12 cellular contexts compared by ENCODE assay signal in the genomic region with DNA sequence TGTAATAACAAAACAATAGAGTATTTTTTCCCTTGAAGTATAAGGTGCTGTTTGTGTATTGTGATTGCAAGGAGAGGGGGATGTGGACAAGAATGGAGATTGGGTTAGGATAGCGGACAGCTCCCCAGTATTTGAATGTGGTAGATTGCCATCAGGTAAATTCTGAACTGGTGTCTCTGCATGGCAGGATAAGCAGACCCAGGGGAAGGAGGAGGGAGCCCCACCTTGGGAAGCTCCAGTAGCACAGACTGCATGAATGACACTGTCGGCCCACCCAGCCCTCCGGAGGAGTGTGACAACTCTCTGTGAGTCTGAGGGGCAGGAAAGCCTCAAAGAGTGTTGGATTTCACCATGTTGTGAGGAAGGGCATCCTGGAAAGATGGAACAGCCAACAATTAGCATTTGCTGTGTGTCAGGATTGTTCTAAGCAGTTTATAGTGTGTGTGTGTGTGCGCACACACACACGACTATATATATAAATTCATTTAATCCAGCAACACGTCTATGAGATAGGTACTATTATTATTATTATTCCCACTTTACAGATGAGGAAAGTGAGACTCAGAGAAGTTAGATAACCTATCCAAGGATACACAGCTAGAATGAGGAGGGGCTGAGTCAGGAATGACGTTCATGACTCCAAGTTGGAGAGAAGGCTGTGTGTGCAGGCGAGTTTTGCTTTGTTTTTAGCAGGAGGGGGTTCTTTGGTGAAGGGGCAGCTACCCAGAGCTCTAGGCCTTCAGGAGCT.
DNase-seq lines count a peak whose midpoint lies in the region; ATAC-seq and TF ChIP-seq lines count a peak whose summit lies in the region.
"Had no signal": no experiment of that assay in that cellular context is flagged by ENCODE, and none has a peak within 500 bp of the region (broad histone marks: within the 10 kb centered on the region; RNA-seq: fewer than 3 reads in every experiment).

No MANE protein-coding gene starts in this region.

- H4K20me1 ChIP-seq in GM23338 (replicated peaks; ENCODE audit: insufficient read depth) (no peaks in the 10 kb centered on the region), smooth muscle cell (ENCODE audit: low read depth) (no peaks in the 10 kb centered on the region)

- CTCF ChIA-PET in activated CD4-positive, alpha-beta memory T cell treated with anti-CD3 and anti-CD28 coated beads for 36 hours (lab: Charles Lee) = interaction anchor here (2.6 kb wide), 1 partner anchor 10 kb away, joined by 13 read pairs; no protein-coding TSS in a partner anchor

- H3K27ac ChIP-seq in GM23338 (ENCODE audit: low read depth) (no peak overlapping the region), smooth muscle cell (ENCODE audit: low read depth) (peak overlapping the region; percentile 98)

- no peaks in the 10 kb centered on the region for H3K36me3 Mint-ChIP-seq in GM23338 (ENCODE audit: low read depth)
- no peaks in the 10 kb centered on the region for H3K36me3 Mint-ChIP-seq in activated CD4-positive, alpha-beta memory T cell treated with anti-CD3 and anti-CD28 coated beads for 36 hours
- H3K36me3 Mint-ChIP-seq: CD4-positive, CD25-positive, alpha-beta regulatory T cell had no signal

- H3K36me3 ChIP-seq in GM23338 (ENCODE audit: insufficient read depth) (no peaks in the 10 kb centered on the region), smooth muscle cell (ENCODE audit: low read depth) (no peaks in the 10 kb centered on the region)

- peaks cover 5% of the 10 kb centered on the region for H3K27me3 Mint-ChIP-seq in GM23338 (ENCODE audit: insufficient read depth, low read depth, poor library complexity)
- H3K27me3 Mint-ChIP-seq in activated CD4-positive, alpha-beta memory T cell treated with anti-CD3 and anti-CD28 coated beads for 36 hours = no peaks in the 10 kb centered on the region

- 0 out of 2 replicates have a peak overlapping the region, but pooled peaks have one; percentile 32 for H2AFZ ChIP-seq in GM23338
- H2AFZ ChIP-seq in smooth muscle cell (ENCODE audit: low read depth) = no peak overlapping the region

- H3K4me2 ChIP-seq in GM23338 (no peak overlapping the region), smooth muscle cell (peak overlapping the region; percentile 5)

- no peak overlapping the region; the same call in 1 of the 2 replicates for H3K27ac Mint-ChIP-seq in GM23338
- H3K27ac Mint-ChIP-seq in activated CD4-positive, alpha-beta memory T cell treated with anti-CD3 and anti-CD28 coated beads for 36 hours = no peak overlapping the region
- H3K27ac Mint-ChIP-seq: B cell; CD4-positive, CD25-positive, alpha-beta regulatory T cell had no signal

- H3F3A ChIP-seq in GM23338 (replicated peaks; ENCODE audit: low read depth) = no peaks in the 10 kb centered on the region
- H3F3A ChIP-seq in smooth muscle cell (ENCODE audit: low read depth) = peaks cover 36% of the 10 kb centered on the region

- H3K9ac ChIP-seq in smooth muscle cell (ENCODE audit: low read depth) = no peak overlapping the region

- no peaks in the 10 kb centered on the region for H3K9me3 ChIP-seq in smooth muscle cell (replicated peaks; ENCODE audit: low read depth)

- no peaks in the 10 kb centered on the region for H3K9me3 Mint-ChIP-seq in GM23338
- no peaks in the 10 kb centered on the region for H3K9me3 Mint-ChIP-seq in activated CD4-positive, alpha-beta memory T cell treated with anti-CD3 and anti-CD28 coated beads for 36 hours
- H3K9me3 Mint-ChIP-seq: CD4-positive, CD25-positive, alpha-beta regulatory T cell had no signal

- DNase-seq in GM23338 (ENCODE audit: low spot score) (no peak), OCI-M1 (lab: John Stamatoyannopoulos, UW) (peak; percentile 62), left kidney (ENCODE audit: low read depth, low spot score) (peak; percentile 52), smooth muscle cell (lab: John Stamatoyannopoulos, UW; ENCODE audit: unreplicated experiment) (no peak), AG20443 (ENCODE audit: low spot score) (no peak)
- DNase-seq in activated CD4-positive, alpha-beta memory T cell treated with anti-CD3 and anti-CD28 coated beads for 36 hours = no peak
- DNase-seq in stimulated activated CD8-positive, alpha-beta memory T cell treated with anti-CD3 and anti-CD28 coated beads, Interleukin-4, amount 100 ng/mL, for 48 hours = no peak
- DNase-seq: CD4-positive, CD25-positive, alpha-beta regulatory T cell; MV-4-11; NCI-H1436; NCI-H2029 treated with DMSO at 0.1 percent for 48 hours had no signal

- H3K4me3 ChIP-seq in GM23338 (no peak overlapping the region), smooth muscle cell (no peak overlapping the region)

- POLR2A ChIA-PET in activated CD4-positive, alpha-beta memory T cell treated with anti-CD3 and anti-CD28 coated beads for 36 hours (lab: Charles Lee) = no interaction called here

- H3K4me1 Mint-ChIP-seq in GM23338 = peaks cover 61% of the 10 kb centered on the region
- no peaks in the 10 kb centered on the region for H3K4me1 Mint-ChIP-seq in activated CD4-positive, alpha-beta memory T cell treated with anti-CD3 and anti-CD28 coated beads for 36 hours (ENCODE audit: low read depth)
- H3K4me1 Mint-ChIP-seq: B cell; CD4-positive, CD25-positive, alpha-beta regulatory T cell had no signal

- ATAC-seq in GM23338 = no peak

- TF ChIP-seq CTCF in GM23338 (conservative IDR thresholded peaks at IDR 0.05; ENCODE audit: low read depth in 2 of 2) (no peak), smooth muscle cell (IDR thresholded peaks at IDR 0.05; ENCODE audit: borderline replicate concordance, insufficient read depth, poor library complexity, severe bottlenecking) (no peak)

- 74% methylated on average over 8 of the region's 8 CpGs for WGBS in smooth muscle cell (ENCODE audit: low lambda C conversion rate)

- intact Hi-C loops in activated CD4-positive, alpha-beta memory T cell treated with anti-CD3 and anti-CD28 coated beads for 36 hours (cut with micrococcal nuclease) = no loop called here

- no peaks in the 10 kb centered on the region for H3K27me3 ChIP-seq in GM23338 (ENCODE audit: insufficient read depth)
- no peaks in the 10 kb centered on the region for H3K27me3 ChIP-seq in smooth muscle cell (ENCODE audit: low read depth)

- H3K79me2 ChIP-seq in GM23338 (replicated peaks; ENCODE audit: insufficient read depth) (no peaks in the 10 kb centered on the region), smooth muscle cell (ENCODE audit: low read depth) (no peaks in the 10 kb centered on the region)

- H3K4me1 ChIP-seq in GM23338 (ENCODE audit: insufficient read depth) = peaks cover 35% of the 10 kb centered on the region
- H3K4me1 ChIP-seq in smooth muscle cell (ENCODE audit: low read depth) = peaks cover 55% of the 10 kb centered on the region

- no peak overlapping the region; the same call in 2 of the 3 replicates for H3K4me3 Mint-ChIP-seq in GM23338
- no peak overlapping the region for H3K4me3 Mint-ChIP-seq in activated CD4-positive, alpha-beta memory T cell treated with anti-CD3 and anti-CD28 coated beads for 36 hours
- H3K4me3 Mint-ChIP-seq: B cell; CD4-positive, CD25-positive, alpha-beta regulatory T cell had no signal

- H3K9me2 ChIP-seq in GM23338 (ENCODE audit: insufficient read depth) = no peaks in the 10 kb centered on the region

TF ChIP-seq in GM23338, 12 proteins besides CTCF, POLR2A, EP300 and RAD21 (continues in another document):
- TF ChIP-seq JUNB (IDR thresholded peaks at IDR 0.05; ENCODE audit: unreplicated experiment) (no peak), STAT1 (IDR thresholded peaks at IDR 0.05; ENCODE audit: unreplicated experiment) (no peak), ZNF331 (CRISPR knock-in tag; IDR thresholded peaks at IDR 0.05; ENCODE audit: low read depth) (no peak), NANOG (IDR thresholded peaks at IDR 0.05; ENCODE audit: borderline replicate concordance) (no peak), CREB1 (CRISPR knock-in tag; IDR thresholded peaks at IDR 0.05; ENCODE audit: low read depth) (no peak), EZH2phosphoT487 (IDR thresholded peaks at IDR 0.05; ENCODE audit: unreplicated experiment) (no peak), EZH2 (IDR thresholded peaks at IDR 0.05; ENCODE audit: low read depth, unreplicated experiment) (no peak)
- TF ChIP-seq, protein P1, sequence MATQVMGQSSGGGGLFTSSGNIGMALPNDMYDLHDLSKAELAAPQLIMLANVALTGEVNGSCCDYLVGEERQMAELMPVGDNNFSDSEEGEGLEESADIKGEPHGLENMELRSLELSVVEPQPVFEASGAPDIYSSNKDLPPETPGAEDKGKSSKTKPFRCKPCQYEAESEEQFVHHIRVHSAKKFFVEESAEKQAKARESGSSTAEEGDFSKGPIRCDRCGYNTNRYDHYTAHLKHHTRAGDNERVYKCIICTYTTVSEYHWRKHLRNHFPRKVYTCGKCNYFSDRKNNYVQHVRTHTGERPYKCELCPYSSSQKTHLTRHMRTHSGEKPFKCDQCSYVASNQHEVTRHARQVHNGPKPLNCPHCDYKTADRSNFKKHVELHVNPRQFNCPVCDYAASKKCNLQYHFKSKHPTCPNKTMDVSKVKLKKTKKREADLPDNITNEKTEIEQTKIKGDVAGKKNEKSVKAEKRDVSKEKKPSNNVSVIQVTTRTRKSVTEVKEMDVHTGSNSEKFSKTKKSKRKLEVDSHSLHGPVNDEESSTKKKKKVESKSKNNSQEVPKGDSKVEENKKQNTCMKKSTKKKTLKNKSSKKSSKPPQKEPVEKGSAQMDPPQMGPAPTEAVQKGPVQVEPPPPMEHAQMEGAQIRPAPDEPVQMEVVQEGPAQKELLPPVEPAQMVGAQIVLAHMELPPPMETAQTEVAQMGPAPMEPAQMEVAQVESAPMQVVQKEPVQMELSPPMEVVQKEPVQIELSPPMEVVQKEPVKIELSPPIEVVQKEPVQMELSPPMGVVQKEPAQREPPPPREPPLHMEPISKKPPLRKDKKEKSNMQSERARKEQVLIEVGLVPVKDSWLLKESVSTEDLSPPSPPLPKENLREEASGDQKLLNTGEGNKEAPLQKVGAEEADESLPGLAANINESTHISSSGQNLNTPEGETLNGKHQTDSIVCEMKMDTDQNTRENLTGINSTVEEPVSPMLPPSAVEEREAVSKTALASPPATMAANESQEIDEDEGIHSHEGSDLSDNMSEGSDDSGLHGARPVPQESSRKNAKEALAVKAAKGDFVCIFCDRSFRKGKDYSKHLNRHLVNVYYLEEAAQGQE (IDR thresholded peaks at IDR 0.05; ENCODE audit: unreplicated experiment) = no peak
- TF ChIP-seq, protein P2, sequence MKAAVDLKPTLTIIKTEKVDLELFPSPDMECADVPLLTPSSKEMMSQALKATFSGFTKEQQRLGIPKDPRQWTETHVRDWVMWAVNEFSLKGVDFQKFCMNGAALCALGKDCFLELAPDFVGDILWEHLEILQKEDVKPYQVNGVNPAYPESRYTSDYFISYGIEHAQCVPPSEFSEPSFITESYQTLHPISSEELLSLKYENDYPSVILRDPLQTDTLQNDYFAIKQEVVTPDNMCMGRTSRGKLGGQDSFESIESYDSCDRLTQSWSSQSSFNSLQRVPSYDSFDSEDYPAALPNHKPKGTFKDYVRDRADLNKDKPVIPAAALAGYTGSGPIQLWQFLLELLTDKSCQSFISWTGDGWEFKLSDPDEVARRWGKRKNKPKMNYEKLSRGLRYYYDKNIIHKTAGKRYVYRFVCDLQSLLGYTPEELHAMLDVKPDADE (IDR thresholded peaks at IDR 0.05) = no peak

Comparison
In these comparisons a context has a peak if more than half of its experiments do, and no peak if none do; other contexts are left out.
1. DNase-seq: peak in OCI-M1 (single experiment) and left kidney (single experiment); none in GM23338 (single experiment), smooth muscle cell (single experiment), AG20443 (single experiment), activated CD4-positive, alpha-beta memory T cell treated with anti-CD3 and anti-CD28 coated beads for 36 hours (single experiment) and stimulated activated CD8-positive, alpha-beta memory T cell treated with anti-CD3 and anti-CD28 coated beads, Interleukin-4, amount 100 ng/mL, for 48 hours (single experiment).